26 cellular contexts compared by ENCODE assay signal in the genomic region with DNA sequence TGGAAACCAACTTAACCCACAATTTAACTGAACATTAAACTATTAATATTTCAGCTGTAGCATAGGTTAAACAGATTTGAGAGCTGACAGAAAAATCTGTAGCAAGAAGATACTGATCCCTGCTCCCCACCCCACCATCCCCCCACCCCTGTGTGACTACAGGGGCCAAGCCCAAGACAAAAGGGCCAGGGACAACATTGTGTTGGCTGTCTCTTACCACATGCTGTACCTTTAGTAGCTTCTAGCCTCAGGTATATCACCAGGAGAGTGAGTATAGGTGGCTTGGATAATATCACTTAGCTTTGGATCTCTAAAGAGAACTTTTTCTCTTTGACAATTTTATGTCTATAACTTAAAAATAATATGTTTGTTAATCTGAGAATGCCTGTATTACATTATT.
"Had no signal": no experiment of that assay in that cellular context is flagged by ENCODE, and none has a peak within 500 bp of the region (broad histone marks: within the 10 kb centered on the region; RNA-seq: fewer than 3 reads in every experiment).

No MANE protein-coding gene starts in this region.

- H3K4me1 ChIP-seq: colonic mucosa, esophagus squamous epithelium, gastrocnemius medialis, heart right ventricle, left lung, lower lobe of right lung had no signal

- ATAC-seq: effector memory CD8-positive, alpha-beta T cell; esophagus mucosa; gastrocnemius medialis; heart right ventricle; left cardiac atrium; left lung; left ventricle myocardium superior; lower lobe of right lung had no signal

- H3K4me3 ChIP-seq: colonic mucosa, esophagus squamous epithelium, gastrocnemius medialis, heart right ventricle, left lung, lower lobe of right lung had no signal

- H3K36me3 ChIP-seq: colonic mucosa, gastrocnemius medialis had no signal

- H3K27ac ChIP-seq: colonic mucosa, epithelial cell of prostate, esophagus squamous epithelium, gastrocnemius medialis, heart right ventricle, left lung, lower lobe of right lung had no signal

- H3K9me3 Mint-ChIP-seq: dendritic cell treated with granulocyte-macrophage colony-stimulating factor and Interleukin-4, amounts not matched to agents 40 ng/mL and 50 ng/mL, for 4 days; effector memory CD8-positive, alpha-beta T cell; endodermal cell; immature natural killer cell had no signal

- H3K4me3 Mint-ChIP-seq: dendritic cell treated with granulocyte-macrophage colony-stimulating factor and Interleukin-4, amounts not matched to agents 40 ng/mL and 50 ng/mL, for 4 days; effector memory CD8-positive, alpha-beta T cell; endodermal cell; immature natural killer cell had no signal

- H3K9me3 ChIP-seq: colonic mucosa, esophagus squamous epithelium, gastrocnemius medialis, heart right ventricle, left lung, lower lobe of right lung had no signal

- H3K27me3 ChIP-seq: colonic mucosa, esophagus squamous epithelium, gastrocnemius medialis, heart right ventricle, left lung had no signal

- FAIRE-seq: endometrium, keratinocyte had no signal

- H3K4me1 Mint-ChIP-seq: immature natural killer cell had no signal

- H3K27ac Mint-ChIP-seq: dendritic cell treated with granulocyte-macrophage colony-stimulating factor and Interleukin-4, amounts not matched to agents 40 ng/mL and 50 ng/mL, for 4 days; effector memory CD8-positive, alpha-beta T cell; endodermal cell; immature natural killer cell had no signal

- H3K27me3 Mint-ChIP-seq: dendritic cell treated with granulocyte-macrophage colony-stimulating factor and Interleukin-4, amounts not matched to agents 40 ng/mL and 50 ng/mL, for 4 days; effector memory CD8-positive, alpha-beta T cell had no signal

- DNase-seq: colonic mucosa; cortex of kidney; effector CD8-positive, alpha-beta T cell; effector memory CD8-positive, alpha-beta T cell; endodermal cell; erythroblast; esophagus squamous epithelium; foreskin fibroblast; foreskin melanocyte; gastrocnemius medialis; glutamatergic neuron; head of caudate nucleus; heart right ventricle; hippocampal formation; immature natural killer cell; left cardiac atrium; left lung; left ventricle myocardium superior; lower lobe of right lung; mesenchymal stem cell; midbrain had no signal
